1 cellular context compared by ENCODE assay signal in genomic region chr7:98106647-98107312, GRCh38.
TF ChIP-seq lines count a peak whose summit lies in the region.

Gene LMTK2, plus strand, starts transcription at chr7:98106862. Its CDS starts 316 bp downstream, at chr7:98107178.

TF ChIP-seq in WTC11, 78 proteins besides CTCF, POLR2A, EP300 and RAD21 (continued from another document and continues in another):
- TF ChIP-seq, protein P1, sequence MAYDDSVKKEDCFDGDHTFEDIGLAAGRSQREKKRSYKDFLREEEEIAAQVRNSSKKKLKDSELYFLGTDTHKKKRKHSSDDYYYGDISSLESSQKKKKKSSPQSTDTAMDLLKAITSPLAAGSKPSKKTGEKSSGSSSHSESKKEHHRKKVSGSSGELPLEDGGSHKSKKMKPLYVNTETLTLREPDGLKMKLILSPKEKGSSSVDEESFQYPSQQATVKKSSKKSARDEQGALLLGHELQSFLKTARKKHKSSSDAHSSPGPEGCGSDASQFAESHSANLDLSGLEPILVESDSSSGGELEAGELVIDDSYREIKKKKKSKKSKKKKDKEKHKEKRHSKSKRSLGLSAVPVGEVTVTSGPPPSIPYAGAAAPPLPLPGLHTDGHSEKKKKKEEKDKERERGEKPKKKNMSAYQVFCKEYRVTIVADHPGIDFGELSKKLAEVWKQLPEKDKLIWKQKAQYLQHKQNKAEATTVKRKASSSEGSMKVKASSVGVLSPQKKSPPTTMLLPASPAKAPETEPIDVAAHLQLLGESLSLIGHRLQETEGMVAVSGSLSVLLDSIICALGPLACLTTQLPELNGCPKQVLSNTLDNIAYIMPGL (CRISPR knock-in tag; IDR thresholded peaks at IDR 0.05): peak; percentile 90
- TF ChIP-seq FOXK1 (CRISPR knock-in tag; IDR thresholded peaks at IDR 0.05): peak; percentile 94
- no peak for TF ChIP-seq CBFB (CRISPR knock-in tag; IDR thresholded peaks at IDR 0.05; ENCODE audit: low read depth)
- peak; percentile 78 for TF ChIP-seq FOXP1 (CRISPR knock-in tag; IDR thresholded peaks at IDR 0.05; ENCODE audit: borderline replicate concordance)
- TF ChIP-seq, protein P2, sequence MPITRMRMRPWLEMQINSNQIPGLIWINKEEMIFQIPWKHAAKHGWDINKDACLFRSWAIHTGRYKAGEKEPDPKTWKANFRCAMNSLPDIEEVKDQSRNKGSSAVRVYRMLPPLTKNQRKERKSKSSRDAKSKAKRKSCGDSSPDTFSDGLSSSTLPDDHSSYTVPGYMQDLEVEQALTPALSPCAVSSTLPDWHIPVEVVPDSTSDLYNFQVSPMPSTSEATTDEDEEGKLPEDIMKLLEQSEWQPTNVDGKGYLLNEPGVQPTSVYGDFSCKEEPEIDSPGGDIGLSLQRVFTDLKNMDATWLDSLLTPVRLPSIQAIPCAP (CRISPR knock-in tag; IDR thresholded peaks at IDR 0.05): no peak
- no peak for TF ChIP-seq TEAD4 (CRISPR knock-in tag; IDR thresholded peaks at IDR 0.05)
- TF ChIP-seq, protein P3, sequence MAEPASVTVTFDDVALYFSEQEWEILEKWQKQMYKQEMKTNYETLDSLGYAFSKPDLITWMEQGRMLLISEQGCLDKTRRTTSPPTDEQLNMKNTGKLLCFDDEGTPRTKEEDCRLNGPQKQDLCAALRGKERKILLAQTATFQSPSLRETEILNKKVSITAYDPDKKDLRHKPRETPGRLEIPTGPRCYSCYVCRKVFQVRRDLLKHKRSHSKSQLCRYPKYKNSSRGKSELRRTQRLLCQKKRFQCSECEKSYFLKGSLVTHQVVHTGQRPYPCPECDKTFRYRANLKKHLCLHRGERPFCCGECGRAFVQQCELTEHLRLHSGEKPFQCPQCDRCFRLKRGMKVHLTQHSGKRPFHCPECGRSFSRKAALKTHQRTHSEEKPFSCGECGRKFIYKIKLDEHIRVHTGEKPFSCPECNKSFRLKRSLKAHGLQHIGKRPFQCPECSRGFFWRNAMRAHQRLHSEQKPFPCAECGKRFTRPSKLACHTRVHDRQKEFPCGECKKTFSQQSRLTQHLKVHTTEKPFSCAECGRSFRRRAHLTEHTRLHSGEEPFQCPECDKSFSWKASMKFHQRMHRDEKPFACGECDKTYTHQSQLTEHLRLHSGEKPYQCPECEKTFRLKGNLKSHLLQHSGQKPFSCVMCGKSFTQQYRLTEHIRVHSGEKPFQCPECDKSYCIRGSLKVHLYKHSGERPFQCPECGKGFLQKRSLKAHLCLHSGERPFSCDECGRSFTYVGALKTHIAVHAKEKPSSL (CRISPR knock-in tag; conservative IDR thresholded peaks at IDR 0.05): no peak
- TF ChIP-seq E2F4 (CRISPR knock-in tag; IDR thresholded peaks at IDR 0.05; ENCODE audit: borderline replicate concordance, low read depth): no peak
- TF ChIP-seq ZNF121 (CRISPR knock-in tag; IDR thresholded peaks at IDR 0.05): no peak
- TF ChIP-seq, protein P4, sequence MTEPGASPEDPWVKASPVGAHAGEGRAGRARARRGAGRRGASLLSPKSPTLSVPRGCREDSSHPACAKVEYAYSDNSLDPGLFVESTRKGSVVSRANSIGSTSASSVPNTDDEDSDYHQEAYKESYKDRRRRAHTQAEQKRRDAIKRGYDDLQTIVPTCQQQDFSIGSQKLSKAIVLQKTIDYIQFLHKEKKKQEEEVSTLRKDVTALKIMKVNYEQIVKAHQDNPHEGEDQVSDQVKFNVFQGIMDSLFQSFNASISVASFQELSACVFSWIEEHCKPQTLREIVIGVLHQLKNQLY (CRISPR knock-in tag; IDR thresholded peaks at IDR 0.05): no peak
- TF ChIP-seq RORB (CRISPR knock-in tag; IDR thresholded peaks at IDR 0.05): no peak
- TF ChIP-seq ATF1 (CRISPR knock-in tag; IDR thresholded peaks at IDR 0.05): no peak
- TF ChIP-seq PREB (CRISPR knock-in tag; IDR thresholded peaks at IDR 0.05; ENCODE audit: borderline replicate concordance): no peak
- TF ChIP-seq SMAD4 (CRISPR knock-in tag; IDR thresholded peaks at IDR 0.05): no peak
- peak; percentile 44; the same call in 1 of the 2 replicates for TF ChIP-seq ESRRA (CRISPR knock-in tag; IDR thresholded peaks at IDR 0.05; ENCODE audit: borderline replicate concordance)
- TF ChIP-seq ELF4 (CRISPR knock-in tag; IDR thresholded peaks at IDR 0.05; ENCODE audit: low read depth): peak; percentile 66; the same call in 1 of the 2 replicates
- no peak for TF ChIP-seq ZNF219 (CRISPR knock-in tag; IDR thresholded peaks at IDR 0.05; ENCODE audit: borderline replicate concordance)
- TF ChIP-seq USF2 (CRISPR knock-in tag; IDR thresholded peaks at IDR 0.05): peak; percentile 99
- no peak for TF ChIP-seq ZNF416 (CRISPR knock-in tag; IDR thresholded peaks at IDR 0.05)
- no peak for TF ChIP-seq ZNF512 (CRISPR knock-in tag; IDR thresholded peaks at IDR 0.05; ENCODE audit: borderline replicate concordance)
- TF ChIP-seq, protein P5, sequence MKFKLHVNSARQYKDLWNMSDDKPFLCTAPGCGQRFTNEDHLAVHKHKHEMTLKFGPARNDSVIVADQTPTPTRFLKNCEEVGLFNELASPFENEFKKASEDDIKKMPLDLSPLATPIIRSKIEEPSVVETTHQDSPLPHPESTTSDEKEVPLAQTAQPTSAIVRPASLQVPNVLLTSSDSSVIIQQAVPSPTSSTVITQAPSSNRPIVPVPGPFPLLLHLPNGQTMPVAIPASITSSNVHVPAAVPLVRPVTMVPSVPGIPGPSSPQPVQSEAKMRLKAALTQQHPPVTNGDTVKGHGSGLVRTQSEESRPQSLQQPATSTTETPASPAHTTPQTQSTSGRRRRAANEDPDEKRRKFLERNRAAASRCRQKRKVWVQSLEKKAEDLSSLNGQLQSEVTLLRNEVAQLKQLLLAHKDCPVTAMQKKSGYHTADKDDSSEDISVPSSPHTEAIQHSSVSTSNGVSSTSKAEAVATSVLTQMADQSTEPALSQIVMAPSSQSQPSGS (CRISPR knock-in tag; IDR thresholded peaks at IDR 0.05; ENCODE audit: borderline replicate concordance, low read depth): no peak
- no peak for TF ChIP-seq STAT6 (CRISPR knock-in tag; conservative IDR thresholded peaks at IDR 0.05; ENCODE audit: low read depth)
- TF ChIP-seq, protein P6, sequence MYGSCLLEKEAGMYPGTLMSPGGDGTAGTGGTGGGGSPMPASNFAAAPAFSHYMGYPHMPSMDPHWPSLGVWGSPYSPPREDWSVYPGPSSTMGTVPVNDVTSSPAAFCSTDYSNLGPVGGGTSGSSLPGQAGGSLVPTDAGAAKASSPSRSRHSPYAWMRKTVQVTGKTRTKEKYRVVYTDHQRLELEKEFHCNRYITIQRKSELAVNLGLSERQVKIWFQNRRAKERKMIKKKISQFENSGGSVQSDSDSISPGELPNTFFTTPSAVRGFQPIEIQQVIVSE (CRISPR knock-in tag; IDR thresholded peaks at IDR 0.05; ENCODE audit: borderline replicate concordance): no peak
- no peak for TF ChIP-seq ZBTB21 (CRISPR knock-in tag; IDR thresholded peaks at IDR 0.05; ENCODE audit: borderline replicate concordance)
- TF ChIP-seq, protein P7, sequence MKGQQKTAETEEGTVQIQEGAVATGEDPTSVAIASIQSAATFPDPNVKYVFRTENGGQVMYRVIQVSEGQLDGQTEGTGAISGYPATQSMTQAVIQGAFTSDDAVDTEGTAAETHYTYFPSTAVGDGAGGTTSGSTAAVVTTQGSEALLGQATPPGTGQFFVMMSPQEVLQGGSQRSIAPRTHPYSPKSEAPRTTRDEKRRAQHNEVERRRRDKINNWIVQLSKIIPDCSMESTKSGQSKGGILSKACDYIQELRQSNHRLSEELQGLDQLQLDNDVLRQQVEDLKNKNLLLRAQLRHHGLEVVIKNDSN (CRISPR knock-in tag; IDR thresholded peaks at IDR 0.05): peak; percentile 99
- TF ChIP-seq EMX1 (CRISPR knock-in tag; IDR thresholded peaks at IDR 0.05): no peak
- TF ChIP-seq TEAD1 (CRISPR knock-in tag; IDR thresholded peaks at IDR 0.05): peak; percentile 37; the same call in 1 of the 2 replicates
- peak; percentile 41 for TF ChIP-seq GABPB1 (CRISPR knock-in tag; IDR thresholded peaks at IDR 0.05)
- TF ChIP-seq SMAD3 (CRISPR knock-in tag; IDR thresholded peaks at IDR 0.05; ENCODE audit: borderline replicate concordance): peak; percentile 16; the same call in 1 of the 2 replicates
- TF ChIP-seq, protein P8, sequence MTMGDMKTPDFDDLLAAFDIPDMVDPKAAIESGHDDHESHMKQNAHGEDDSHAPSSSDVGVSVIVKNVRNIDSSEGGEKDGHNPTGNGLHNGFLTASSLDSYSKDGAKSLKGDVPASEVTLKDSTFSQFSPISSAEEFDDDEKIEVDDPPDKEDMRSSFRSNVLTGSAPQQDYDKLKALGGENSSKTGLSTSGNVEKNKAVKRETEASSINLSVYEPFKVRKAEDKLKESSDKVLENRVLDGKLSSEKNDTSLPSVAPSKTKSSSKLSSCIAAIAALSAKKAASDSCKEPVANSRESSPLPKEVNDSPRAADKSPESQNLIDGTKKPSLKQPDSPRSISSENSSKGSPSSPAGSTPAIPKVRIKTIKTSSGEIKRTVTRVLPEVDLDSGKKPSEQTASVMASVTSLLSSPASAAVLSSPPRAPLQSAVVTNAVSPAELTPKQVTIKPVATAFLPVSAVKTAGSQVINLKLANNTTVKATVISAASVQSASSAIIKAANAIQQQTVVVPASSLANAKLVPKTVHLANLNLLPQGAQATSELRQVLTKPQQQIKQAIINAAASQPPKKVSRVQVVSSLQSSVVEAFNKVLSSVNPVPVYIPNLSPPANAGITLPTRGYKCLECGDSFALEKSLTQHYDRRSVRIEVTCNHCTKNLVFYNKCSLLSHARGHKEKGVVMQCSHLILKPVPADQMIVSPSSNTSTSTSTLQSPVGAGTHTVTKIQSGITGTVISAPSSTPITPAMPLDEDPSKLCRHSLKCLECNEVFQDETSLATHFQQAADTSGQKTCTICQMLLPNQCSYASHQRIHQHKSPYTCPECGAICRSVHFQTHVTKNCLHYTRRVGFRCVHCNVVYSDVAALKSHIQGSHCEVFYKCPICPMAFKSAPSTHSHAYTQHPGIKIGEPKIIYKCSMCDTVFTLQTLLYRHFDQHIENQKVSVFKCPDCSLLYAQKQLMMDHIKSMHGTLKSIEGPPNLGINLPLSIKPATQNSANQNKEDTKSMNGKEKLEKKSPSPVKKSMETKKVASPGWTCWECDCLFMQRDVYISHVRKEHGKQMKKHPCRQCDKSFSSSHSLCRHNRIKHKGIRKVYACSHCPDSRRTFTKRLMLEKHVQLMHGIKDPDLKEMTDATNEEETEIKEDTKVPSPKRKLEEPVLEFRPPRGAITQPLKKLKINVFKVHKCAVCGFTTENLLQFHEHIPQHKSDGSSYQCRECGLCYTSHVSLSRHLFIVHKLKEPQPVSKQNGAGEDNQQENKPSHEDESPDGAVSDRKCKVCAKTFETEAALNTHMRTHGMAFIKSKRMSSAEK (CRISPR knock-in tag; IDR thresholded peaks at IDR 0.05; ENCODE audit: borderline replicate concordance): no peak
- no peak for TF ChIP-seq ZNF138 (CRISPR knock-in tag; conservative IDR thresholded peaks at IDR 0.05)
- TF ChIP-seq NR2C2 (CRISPR knock-in tag; IDR thresholded peaks at IDR 0.05): no peak
- TF ChIP-seq IRF2 (CRISPR knock-in tag; IDR thresholded peaks at IDR 0.05; ENCODE audit: borderline replicate concordance, low read depth): no peak
